ENCODE assay signal across 8 cellular contexts in the genomic region with DNA sequence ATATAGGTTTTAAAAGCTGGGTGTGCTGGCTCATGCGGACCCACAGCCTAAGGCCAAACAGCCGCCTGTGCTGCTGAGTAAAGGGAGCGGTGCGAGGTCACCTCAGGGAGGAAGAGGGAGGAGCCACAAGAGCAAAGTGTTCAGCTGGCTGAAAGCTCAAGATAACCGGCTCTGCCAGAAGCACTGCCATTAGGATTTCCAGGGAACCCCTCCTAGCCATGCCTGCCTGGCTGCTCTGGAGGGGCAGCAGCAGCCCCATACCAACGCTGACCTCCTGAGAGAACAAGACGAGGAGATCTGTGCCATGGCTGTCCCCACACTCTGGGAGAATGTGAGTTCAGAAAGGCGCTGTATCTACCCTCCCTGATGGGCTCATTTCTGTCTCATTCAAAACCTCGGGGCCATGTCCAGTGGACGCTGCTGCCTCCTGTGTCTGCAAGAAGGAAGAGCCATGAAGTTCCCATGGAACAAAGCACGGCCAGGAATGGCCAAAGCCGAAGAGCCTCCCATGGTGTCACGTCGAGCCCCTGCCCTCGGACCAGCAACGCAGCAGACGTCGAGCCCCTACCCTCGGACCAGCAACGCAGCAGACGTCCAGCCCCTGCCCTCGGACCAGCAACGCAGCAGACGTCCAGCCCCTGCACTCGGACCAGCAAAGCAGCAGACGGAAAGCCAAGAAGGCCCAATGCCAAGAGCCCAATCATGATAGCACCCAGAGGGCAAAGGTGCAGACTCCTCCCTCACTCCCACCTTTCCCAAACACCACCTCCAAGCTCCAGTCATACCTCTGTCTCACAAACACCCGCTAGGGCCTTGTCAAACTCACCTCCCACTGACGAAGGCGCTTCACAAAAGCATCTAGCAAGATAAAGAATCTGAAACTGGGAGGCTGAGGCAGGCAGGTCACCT.
DNase-seq lines count a peak whose midpoint lies in the region; ATAC-seq, FAIRE-seq and TF ChIP-seq lines count a peak whose summit lies in the region.

No MANE protein-coding gene starts in this region.

- DNase-seq in adrenal gland (peak; percentile 68 to 87 (median 81)), keratinocyte (ENCODE audit: low read depth, low spot score) (no peak)

- H3K9me1 ChIP-seq in keratinocyte (ENCODE audit: control insufficient read depth, extremely low read depth, insufficient read depth, low read length): peaks cover 3% of the 10 kb centered on the region

- no peaks in the 10 kb centered on the region for H3K27me3 ChIP-seq in HUES64 (ENCODE audit: insufficient read depth, low read length)
- H3K27me3 ChIP-seq in adrenal gland: no peaks in the 10 kb centered on the region
- no peaks in the 10 kb centered on the region for H3K27me3 ChIP-seq in keratinocyte (ENCODE audit: control insufficient read depth, extremely low read depth, insufficient read depth, low read length)

- 74% methylated on average over 29 of the region's 29 CpGs for WGBS in HUES64
- WGBS in adrenal gland, 4 donors: 45 to 49% (median 48%) methylated on average over 26 to 29 of the region's 29 CpGs

- peaks cover 97% of the 10 kb centered on the region for H3K79me2 ChIP-seq in keratinocyte (ENCODE audit: control insufficient read depth, insufficient read depth, low read length)

- H3K36me3 ChIP-seq in HUES64 (ENCODE audit: insufficient read depth, low read length) (no peaks in the 10 kb centered on the region), adrenal gland (replicated peaks in 1 of 2) (no peaks in the 10 kb centered on the region), keratinocyte (ENCODE audit: control insufficient read depth in 2 of 2, extremely low read depth in 1 of 2, insufficient read depth in 2 of 2, low read length in 2 of 2) (no peaks in the 10 kb centered on the region)

- no peak overlapping the region for H3K9ac ChIP-seq in HUES64 (ENCODE audit: low read depth, low read length)
- H3K9ac ChIP-seq in keratinocyte (ENCODE audit: control insufficient read depth, extremely low read depth, insufficient read depth, low read length): peak overlapping the region; percentile 48

- H3K9me3 ChIP-seq in HUES64 (ENCODE audit: insufficient read depth, low read depth, low read length) (no peaks in the 10 kb centered on the region), adrenal gland (replicated peaks in 1 of 3) (no peaks in the 10 kb centered on the region), keratinocyte (ENCODE audit: control insufficient read depth, low read depth, low read length) (no peaks in the 10 kb centered on the region)

- H3K27ac ChIP-seq in 22Rv1: peak overlapping the region; percentile 47
- H3K27ac ChIP-seq in HUES64 (ENCODE audit: low read depth, low read length): peak overlapping the region; percentile 6; the same call in 1 of the 2 replicates
- peak overlapping the region; percentile 39 to 79 (median 68) for H3K27ac ChIP-seq in adrenal gland
- peak overlapping the region; percentile 49 for H3K27ac ChIP-seq in keratinocyte (ENCODE audit: control insufficient read depth, insufficient read depth, low read length)

- H3K4me3 ChIP-seq in HUES64 (ENCODE audit: low read length) (no peak overlapping the region), adrenal gland (no peak overlapping the region), keratinocyte (ENCODE audit: control insufficient read depth in 2 of 3, extremely low read depth in 1 of 3, insufficient read depth in 2 of 3, low read depth in 1 of 3, low read length in 3 of 3) (peak overlapping the region in 2 of 3 experiments; percentile 34 to 42)

- peak in 1 of 2 donors; percentile 28 for TF ChIP-seq POLR2A in adrenal gland (IDR thresholded peaks at IDR 0.05)

- TF ChIP-seq CTCF in 22Rv1 (IDR thresholded peaks at IDR 0.05) (no peak), adrenal gland (IDR thresholded peaks at IDR 0.05) (no peak), keratinocyte (optimal IDR thresholded peaks at IDR 0.05 in 1 of 3, IDR thresholded peaks at IDR 0.05 in 1 of 3, conservative IDR thresholded peaks at IDR 0.05 in 1 of 3; ENCODE audit: extremely low read depth in 1 of 3, insufficient read depth in 2 of 3, low read length in 3 of 3) (no peak)

- peak overlapping the region; percentile 79 for H3K4me2 ChIP-seq in keratinocyte (ENCODE audit: control insufficient read depth, extremely low read depth, insufficient read depth, low read depth, low read length)

- dilution Hi-C loops in keratinocyte (cut with MboI; ENCODE audit: extremely low pct_ligation_motif_present, low sequenced_read_pairs): no loop called here

- no peak overlapping the region for H2AFZ ChIP-seq in keratinocyte (ENCODE audit: control insufficient read depth, low read length)

- FAIRE-seq in keratinocyte (lab: Jason Lieb, UNC): peak; percentile 63

- H4K20me1 ChIP-seq in keratinocyte (ENCODE audit: control insufficient read depth, extremely low read depth, insufficient read depth, low read length): peaks cover 36% of the 10 kb centered on the region

- no peak for ATAC-seq in HG02981 (IDR thresholded peaks at IDR 0.05; ENCODE audit: unreplicated experiment)
- ATAC-seq in HG02973 (IDR thresholded peaks at IDR 0.05; ENCODE audit: unreplicated experiment): no peak
- ATAC-seq in HG03439 (IDR thresholded peaks at IDR 0.05; ENCODE audit: unreplicated experiment): no peak
- ATAC-seq in HG02763 (IDR thresholded peaks at IDR 0.05; ENCODE audit: unreplicated experiment): no peak

- intact Hi-C loops in adrenal gland (cut with DNase I): no loop called here

- peaks cover 16% of the 10 kb centered on the region for H3K4me1 ChIP-seq in HUES64 (ENCODE audit: insufficient read depth, low read length)
- H3K4me1 ChIP-seq in adrenal gland (replicated peaks in 1 of 2): peaks cover 32 to 49% of the 10 kb centered on the region in 2 donors
- peaks cover 40% of the 10 kb centered on the region for H3K4me1 ChIP-seq in keratinocyte (ENCODE audit: control insufficient read depth, extremely low read depth, insufficient read depth, low read length)

Comparison
In these comparisons a context has a peak if more than half of its experiments do, and no peak if none do; other contexts are left out.
1. H3K27ac ChIP-seq: peak in every context shown above with its lines; median percentile 68 in adrenal gland; 49 in keratinocyte; 47 in 22Rv1; 6 in HUES64.
2. H3K4me3 ChIP-seq: peak in keratinocyte (2 of 3); none in HUES64 (single experiment) and adrenal gland (0 of 4).